Comparison of ENCODE assay signal across 1 cellular context in the genomic region with DNA sequence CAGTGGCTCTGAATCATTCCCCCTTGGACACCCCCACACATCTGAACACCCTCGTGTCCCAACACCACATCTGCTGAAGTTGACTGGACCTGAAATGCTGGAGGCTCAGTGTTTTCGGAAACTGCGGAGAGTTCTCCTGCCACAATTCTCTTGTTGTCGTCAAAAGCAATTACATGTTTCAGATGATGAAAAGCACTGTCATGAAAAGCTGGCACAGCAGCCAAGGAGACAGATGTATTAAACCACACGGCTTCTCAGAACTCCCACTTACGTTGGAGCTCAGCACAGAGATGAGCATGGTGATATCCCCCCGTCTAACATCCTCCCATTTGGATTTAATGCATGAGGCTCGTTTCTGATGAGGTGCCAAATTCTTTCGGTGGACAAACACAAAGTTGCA.
TF ChIP-seq lines count a peak whose summit lies in the region.

No MANE protein-coding gene starts in this region.

TF ChIP-seq in GM23338, 12 proteins besides CTCF, POLR2A, EP300 and RAD21 (continued from another document):
- TF ChIP-seq, protein P1, sequence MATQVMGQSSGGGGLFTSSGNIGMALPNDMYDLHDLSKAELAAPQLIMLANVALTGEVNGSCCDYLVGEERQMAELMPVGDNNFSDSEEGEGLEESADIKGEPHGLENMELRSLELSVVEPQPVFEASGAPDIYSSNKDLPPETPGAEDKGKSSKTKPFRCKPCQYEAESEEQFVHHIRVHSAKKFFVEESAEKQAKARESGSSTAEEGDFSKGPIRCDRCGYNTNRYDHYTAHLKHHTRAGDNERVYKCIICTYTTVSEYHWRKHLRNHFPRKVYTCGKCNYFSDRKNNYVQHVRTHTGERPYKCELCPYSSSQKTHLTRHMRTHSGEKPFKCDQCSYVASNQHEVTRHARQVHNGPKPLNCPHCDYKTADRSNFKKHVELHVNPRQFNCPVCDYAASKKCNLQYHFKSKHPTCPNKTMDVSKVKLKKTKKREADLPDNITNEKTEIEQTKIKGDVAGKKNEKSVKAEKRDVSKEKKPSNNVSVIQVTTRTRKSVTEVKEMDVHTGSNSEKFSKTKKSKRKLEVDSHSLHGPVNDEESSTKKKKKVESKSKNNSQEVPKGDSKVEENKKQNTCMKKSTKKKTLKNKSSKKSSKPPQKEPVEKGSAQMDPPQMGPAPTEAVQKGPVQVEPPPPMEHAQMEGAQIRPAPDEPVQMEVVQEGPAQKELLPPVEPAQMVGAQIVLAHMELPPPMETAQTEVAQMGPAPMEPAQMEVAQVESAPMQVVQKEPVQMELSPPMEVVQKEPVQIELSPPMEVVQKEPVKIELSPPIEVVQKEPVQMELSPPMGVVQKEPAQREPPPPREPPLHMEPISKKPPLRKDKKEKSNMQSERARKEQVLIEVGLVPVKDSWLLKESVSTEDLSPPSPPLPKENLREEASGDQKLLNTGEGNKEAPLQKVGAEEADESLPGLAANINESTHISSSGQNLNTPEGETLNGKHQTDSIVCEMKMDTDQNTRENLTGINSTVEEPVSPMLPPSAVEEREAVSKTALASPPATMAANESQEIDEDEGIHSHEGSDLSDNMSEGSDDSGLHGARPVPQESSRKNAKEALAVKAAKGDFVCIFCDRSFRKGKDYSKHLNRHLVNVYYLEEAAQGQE (IDR thresholded peaks at IDR 0.05; ENCODE audit: unreplicated experiment), result no peak
